In genomic region chr11:103737791-103738190, GRCh38 we compare ENCODE assay signal across 26 cellular contexts.
A peak's percentile ranks its signal among the peaks of the same experiment; 100 is the strongest.
DNase-seq lines count a peak whose midpoint lies in the region; ATAC-seq, FAIRE-seq and TF ChIP-seq lines count a peak whose summit lies in the region.
"Had no signal": no experiment of that assay in that cellular context is flagged by ENCODE, and none has a peak within 500 bp of the region (broad histone marks: within the 10 kb centered on the region; RNA-seq: fewer than 3 reads in every experiment).

No MANE protein-coding gene starts in this region.

- no peaks in the 10 kb centered on the region for H4K20me1 ChIP-seq in astrocyte (ENCODE audit: insufficient read depth, low read length)
- H4K20me1 ChIP-seq: BLaER1 treated with 17β-estradiol and CSF1 and Interleukin-3, amounts not matched to agents 10 nM and 100 nM had no signal

- FAIRE-seq in astrocyte (lab: Jason Lieb, UNC) (no peak), small intestine (lab: Jason Lieb, UNC) (no peak)
- FAIRE-seq: HepG2 had no signal

- no peaks in the 10 kb centered on the region for H3K36me3 Mint-ChIP-seq in astrocyte (ENCODE audit: low read depth, unreplicated experiment)

- no peak overlapping the region for H3K4me3 Mint-ChIP-seq in astrocyte (ENCODE audit: unreplicated experiment)
- H3K4me3 Mint-ChIP-seq: activated naive CD8-positive, alpha-beta T cell treated with anti-CD3 and anti-CD28 coated beads, Interleukin-2, amount 50 U/mL, for 24 hours; activated T-cell treated with anti-CD3 and anti-CD28 coated beads, Interleukin-2, amount 50 U/mL, for 4 hours; HFFc6 had no signal

- no peaks in the 10 kb centered on the region for H3K4me1 ChIP-seq in astrocyte (ENCODE audit: insufficient read depth, low read length)
- H3K4me1 ChIP-seq in right cardiac atrium (ENCODE audit: control insufficient read depth, insufficient read depth, low read length): peaks cover 8% of the 10 kb centered on the region
- H3K4me1 ChIP-seq in parathyroid adenoma: no peaks in the 10 kb centered on the region
- no peaks in the 10 kb centered on the region for H3K4me1 ChIP-seq in small intestine (ENCODE audit: control insufficient read depth in 2 of 2, insufficient read depth in 1 of 2, low read depth in 1 of 2, low read length in 1 of 2)
- H3K4me1 ChIP-seq: body of pancreas, right lobe of liver had no signal

- DNase-seq in NCI-H446 (lab: John Stamatoyannopoulos, UW): peak; percentile 12 to 65
- DNase-seq in astrocyte (ENCODE audit: low read depth): peak; percentile 18
- peak; percentile 15 to 58 (median 50) for DNase-seq in right cardiac atrium
- no peak for DNase-seq in NCI-H524 (lab: John Stamatoyannopoulos, UW)
- no peak for DNase-seq in small intestine
- no peak for DNase-seq in NCI-H1092 (lab: John Stamatoyannopoulos, UW)
- DNase-seq: activated CD4-positive, alpha-beta T cell treated with anti-CD3 and anti-CD28 coated beads for 48 hours; activated naive CD8-positive, alpha-beta T cell treated with anti-CD3 and anti-CD28 coated beads, Interleukin-2, amount 50 U/mL, for 24 hours; activated T-cell treated with anti-CD3 and anti-CD28 coated beads, Interleukin-2, amount 50 U/mL, for 4 hours; body of pancreas; effector CD4-positive, alpha-beta T cell; HFFc6; Kasumi-1; NCI-H1436 treated with DMSO at 0.1 percent for 48 hours; NCI-H510A; right lobe of liver; stimulated activated CD4-positive, alpha-beta T cell treated with anti-CD3 and anti-CD28 coated beads, Interleukin-12 subunit alpha, Interleukin-12 subunit beta, amount 100 ng/mL, for 4 hours; stimulated activated CD4-positive, alpha-beta T cell treated with anti-CD3 and anti-CD28 coated beads, Interleukin-4, amount 100 ng/mL, for 1 hour; transverse colon had no signal

- H3K4me3 ChIP-seq in astrocyte (ENCODE audit: insufficient read depth, low read depth, low read length) (no peak overlapping the region), right cardiac atrium (ENCODE audit: low read length) (no peak overlapping the region), parathyroid adenoma (ENCODE audit: low read depth, low read length) (no peak overlapping the region), small intestine (ENCODE audit: low read depth in 1 of 2, low read length in 2 of 2) (no peak overlapping the region)
- H3K4me3 ChIP-seq: BLaER1 treated with 17β-estradiol and CSF1 and Interleukin-3, amounts not matched to agents 10 nM and 100 nM; body of pancreas; ovary; right lobe of liver; transverse colon had no signal

- H3K9ac ChIP-seq in astrocyte (ENCODE audit: low read length) (no peak overlapping the region), parathyroid adenoma (no peak overlapping the region)
- H3K9ac ChIP-seq: BLaER1 treated with 17β-estradiol and CSF1 and Interleukin-3, amounts not matched to agents 10 nM and 100 nM had no signal

- no peak overlapping the region for H3K4me2 ChIP-seq in astrocyte (ENCODE audit: low read length)
- no peak overlapping the region for H3K4me2 ChIP-seq in parathyroid adenoma (ENCODE audit: low read length)

- H2AFZ ChIP-seq in astrocyte (ENCODE audit: low read depth, low read length) (no peak overlapping the region), parathyroid adenoma (no peak overlapping the region)

- no peak overlapping the region for H3K27ac Mint-ChIP-seq in astrocyte (ENCODE audit: unreplicated experiment)
- H3K27ac Mint-ChIP-seq: activated naive CD8-positive, alpha-beta T cell treated with anti-CD3 and anti-CD28 coated beads, Interleukin-2, amount 50 U/mL, for 24 hours; HFFc6 had no signal

- H3K27ac ChIP-seq in astrocyte (ENCODE audit: low read depth, low read length) (no peak overlapping the region), right cardiac atrium (ENCODE audit: low read length) (peak overlapping the region; percentile 14), parathyroid adenoma (peak overlapping the region; percentile 24), small intestine (ENCODE audit: low read depth in 1 of 2, low read length in 1 of 2) (no peak overlapping the region)
- H3K27ac ChIP-seq: BLaER1 treated with 17β-estradiol and CSF1 and Interleukin-3, amounts not matched to agents 10 nM and 100 nM; HL-60; ovary; right lobe of liver; transverse colon; VCaP had no signal

- H3K4me1 Mint-ChIP-seq in astrocyte (ENCODE audit: low read depth, unreplicated experiment): peaks cover 5% of the 10 kb centered on the region
- H3K4me1 Mint-ChIP-seq: activated naive CD8-positive, alpha-beta T cell treated with anti-CD3 and anti-CD28 coated beads, Interleukin-2, amount 50 U/mL, for 24 hours had no signal

- H3K27me3 ChIP-seq in astrocyte (ENCODE audit: insufficient read depth, low read length): no peaks in the 10 kb centered on the region
- H3K27me3 ChIP-seq in right cardiac atrium (ENCODE audit: control insufficient read depth, insufficient read depth): no peaks in the 10 kb centered on the region
- no peaks in the 10 kb centered on the region for H3K27me3 ChIP-seq in parathyroid adenoma (ENCODE audit: control insufficient read depth, insufficient read depth, low read length)
- no peaks in the 10 kb centered on the region for H3K27me3 ChIP-seq in small intestine (ENCODE audit: control insufficient read depth in 2 of 2, insufficient read depth in 2 of 2, low read length in 2 of 2)
- H3K27me3 ChIP-seq: BLaER1 treated with 17β-estradiol and CSF1 and Interleukin-3, amounts not matched to agents 10 nM and 100 nM; body of pancreas; ovary; right lobe of liver; transverse colon had no signal

- WGBS in right cardiac atrium: 54% methylated on average over 3 of the region's 3 CpGs
- 31 to 86% (median 68%) methylated on average over 3 of the region's 3 CpGs for WGBS in small intestine, 3 donors

- H3K27me3 Mint-ChIP-seq in astrocyte (ENCODE audit: low read depth, unreplicated experiment): no peaks in the 10 kb centered on the region
- H3K27me3 Mint-ChIP-seq: activated naive CD8-positive, alpha-beta T cell treated with anti-CD3 and anti-CD28 coated beads, Interleukin-2, amount 50 U/mL, for 24 hours had no signal

- intact Hi-C loops in right cardiac atrium (cut with DNase I): no loop called here

- H3K79me2 ChIP-seq in astrocyte (ENCODE audit: insufficient read depth, low read length): no peaks in the 10 kb centered on the region
- H3K79me2 ChIP-seq in parathyroid adenoma: no peaks in the 10 kb centered on the region

- ATAC-seq in right cardiac atrium: peak; percentile 52 to 66
- ATAC-seq: activated naive CD8-positive, alpha-beta T cell treated with anti-CD3 and anti-CD28 coated beads, Interleukin-2, amount 50 U/mL, for 24 hours; activated T-cell treated with anti-CD3 and anti-CD28 coated beads, Interleukin-2, amount 50 U/mL, for 4 hours; body of pancreas; HepG2; left lobe of liver; right lobe of liver had no signal

- H3K9me3 Mint-ChIP-seq in astrocyte (ENCODE audit: unreplicated experiment): peaks cover 2% of the 10 kb centered on the region
- H3K9me3 Mint-ChIP-seq: activated naive CD8-positive, alpha-beta T cell treated with anti-CD3 and anti-CD28 coated beads, Interleukin-2, amount 50 U/mL, for 24 hours; activated T-cell treated with anti-CD3 and anti-CD28 coated beads, Interleukin-2, amount 50 U/mL, for 4 hours; HFFc6 had no signal

- TF ChIP-seq CTCF in astrocyte (IDR thresholded peaks at IDR 0.05; ENCODE audit: insufficient read depth, low read depth, low read length) (no peak), parathyroid adenoma (IDR thresholded peaks at IDR 0.05) (no peak)

- no peaks in the 10 kb centered on the region for H3K9me3 ChIP-seq in astrocyte (ENCODE audit: insufficient read depth, low read depth, low read length)
- H3K9me3 ChIP-seq in right cardiac atrium (ENCODE audit: control insufficient read depth, low read length): no peaks in the 10 kb centered on the region
- H3K9me3 ChIP-seq in parathyroid adenoma (ENCODE audit: control insufficient read depth, low read length): no peaks in the 10 kb centered on the region
- H3K9me3 ChIP-seq in small intestine (ENCODE audit: control insufficient read depth, low read depth): no peaks in the 10 kb centered on the region
- H3K9me3 ChIP-seq: body of pancreas, ovary, right lobe of liver, transverse colon had no signal

- no peaks in the 10 kb centered on the region for H3K36me3 ChIP-seq in astrocyte (ENCODE audit: insufficient read depth, low read length)
- H3K36me3 ChIP-seq in parathyroid adenoma (ENCODE audit: control insufficient read depth, insufficient read depth, low read length): no peaks in the 10 kb centered on the region
- H3K36me3 ChIP-seq in small intestine (ENCODE audit: control insufficient read depth in 2 of 2, insufficient read depth in 2 of 2, low read length in 2 of 2): no peaks in the 10 kb centered on the region
- H3K36me3 ChIP-seq: BLaER1 treated with 17β-estradiol and CSF1 and Interleukin-3, amounts not matched to agents 10 nM and 100 nM; ovary; right lobe of liver; transverse colon had no signal

Comparison
In these comparisons a context has a peak if more than half of its experiments do, and no peak if none do; other contexts are left out.
1. DNase-seq: peak in NCI-H446 (2 of 2), astrocyte (single experiment) and right cardiac atrium (3 of 3); none in NCI-H524 (0 of 2), small intestine (single experiment) and NCI-H1092 (single experiment).
2. H3K27ac ChIP-seq: peak in right cardiac atrium (single experiment) and parathyroid adenoma (single experiment); none in astrocyte (single experiment) and small intestine (0 of 2).